Comparison of ENCODE assay signal across 6 cellular contexts in genomic region chr2:168502852-168503251, GRCh38. TPM values are rescaled to one million over a fixed set of nuclear protein-coding genes. Genes with fewer than 3 reads are reported as not detected.
A peak's percentile ranks its signal among the peaks of the same experiment; 100 is the strongest.
DNase-seq lines count a peak whose midpoint lies in the region; ATAC-seq, FAIRE-seq and TF ChIP-seq lines count a peak whose summit lies in the region.
"Not testable (repeated sequence)": the region's sequence is repeated elsewhere in the genome, so short reads cannot be mapped to it uniquely, and the experiment has no call there.

No MANE protein-coding gene starts in this region.

- TF ChIP-seq EP300 in GM12878 (IDR thresholded peaks at IDR 0.05; ENCODE audit: borderline replicate concordance in 1 of 2, control insufficient read depth in 1 of 2, low read depth in 2 of 2, low read length in 2 of 2), result not testable (repeated sequence)

- not testable (repeated sequence) for H3K4me3 Mint-ChIP-seq in activated CD4-positive, alpha-beta T cell treated with anti-CD3 and anti-CD28 coated beads, Interleukin-2, amount 10 ng/mL, durations not matched to agents 24 days and 14 days; endodermal cell

- FAIRE-seq in GM18507 (lab: Jason Lieb, UNC), result peak; percentile 36
- not testable (repeated sequence) for FAIRE-seq in GM12878 (lab: Jason Lieb, UNC)

- not testable (repeated sequence) for BruUV-seq in GM12878 (replicated peaks; lab: Mats Ljungman, UMichigan)

- H3K27ac ChIP-seq in GM12878 (ENCODE audit: control insufficient read depth, insufficient read depth); endodermal cell (ENCODE audit: low read depth, low read length): not testable (repeated sequence)

- SMC1A ChIA-PET in GM12878 (lab: Charles Lee; ENCODE audit: uncharacterized antibody, unreplicated experiment), result not testable (repeated sequence)

- in situ Hi-C loops in KBM-7 (cut with MboI; ENCODE audit: low pct_unique_long_range_greater_than_20kb, low sequenced_read_pairs); GM12878 (cut with MboI): not testable (repeated sequence)

- not testable (repeated sequence) for H4K20me1 ChIP-seq in GM12878 (ENCODE audit: control insufficient read depth, insufficient read depth)

- 82% methylated on average over 1 of the region's 2 CpGs for WGBS in GM12878 (ENCODE audit: insufficient coverage, insufficient replicate concordance, low lambda C conversion rate, missing lambda C conversion rate)
- WGBS in endodermal cell (ENCODE audit: insufficient coverage in 1 of 2, insufficient read length in 1 of 2), 2 experiments, result 98% methylated on average over 2 of the region's 2 CpGs; no CpG with 5 or more reads in 1 of the 2 experiments

- H3K36me3 Mint-ChIP-seq in activated CD4-positive, alpha-beta T cell treated with anti-CD3 and anti-CD28 coated beads, Interleukin-2, amount 10 ng/mL, durations not matched to agents 24 days and 14 days (ENCODE audit: low read depth), result peaks cover 26% of the 10 kb centered on the region
- H3K36me3 Mint-ChIP-seq in endodermal cell (ENCODE audit: low read depth), result peaks cover 15% of the 10 kb centered on the region

- peaks cover 36% of the 10 kb centered on the region for H3K9me3 Mint-ChIP-seq in activated CD4-positive, alpha-beta T cell treated with anti-CD3 and anti-CD28 coated beads, Interleukin-2, amount 10 ng/mL, durations not matched to agents 24 days and 14 days
- not testable (repeated sequence) for H3K9me3 Mint-ChIP-seq in endodermal cell

- H3K27ac Mint-ChIP-seq in activated CD4-positive, alpha-beta T cell treated with anti-CD3 and anti-CD28 coated beads, Interleukin-2, amount 10 ng/mL, durations not matched to agents 24 days and 14 days; endodermal cell: not testable (repeated sequence)

- intact Hi-C loops in activated CD4-positive, alpha-beta T cell treated with anti-CD3 and anti-CD28 coated beads, Interleukin-2, amount 10 ng/mL, durations not matched to agents 24 days and 14 days (cut with micrococcal nuclease); GM12878 (cut with micrococcal nuclease; ENCODE audit: unreplicated experiment): not testable (repeated sequence)

- not testable (repeated sequence) for TF ChIP-seq RAD21 in GM12878 (IDR thresholded peaks at IDR 0.05; ENCODE audit: insufficient read depth, low read depth, low read length)

- not testable (repeated sequence) for H3K4me3 ChIP-seq in NB4 (ENCODE audit: low read depth, low read length); GM12878
- H3K4me3 ChIP-seq in endodermal cell (ENCODE audit: low read length), result peak overlapping the region; percentile 49

- ATAC-seq in GM12878, result not testable (repeated sequence)

- POLR2A ChIA-PET in GM12878 (lab: Charles Lee), result not testable (repeated sequence)

- not testable (repeated sequence) for H3K9ac ChIP-seq in GM12878 (ENCODE audit: control insufficient read depth, insufficient read depth, low read length); endodermal cell (ENCODE audit: extremely low read depth, low read length, poor library complexity, severe bottlenecking)

- not testable (repeated sequence) for H3K27me3 Mint-ChIP-seq in activated CD4-positive, alpha-beta T cell treated with anti-CD3 and anti-CD28 coated beads, Interleukin-2, amount 10 ng/mL, durations not matched to agents 24 days and 14 days; endodermal cell (ENCODE audit: insufficient read depth)

- not testable (repeated sequence) for H3K4me1 ChIP-seq in GM12878 (ENCODE audit: control insufficient read depth, insufficient read depth, low read length)
- H3K4me1 ChIP-seq in endodermal cell (ENCODE audit: control insufficient read depth, insufficient read depth, low read length), result peaks cover 18% of the 10 kb centered on the region

- not testable (repeated sequence) for H3K4me1 Mint-ChIP-seq in activated CD4-positive, alpha-beta T cell treated with anti-CD3 and anti-CD28 coated beads, Interleukin-2, amount 10 ng/mL, durations not matched to agents 24 days and 14 days
- H3K4me1 Mint-ChIP-seq in endodermal cell, result peaks cover 22% of the 10 kb centered on the region

- H3K27me3 ChIP-seq in GM12878 (replicated peaks in 1 of 2; ENCODE audit: control insufficient read depth in 2 of 2, insufficient read depth in 2 of 2, low read length in 1 of 2); endodermal cell (ENCODE audit: control insufficient read depth, insufficient read depth, low read length, poor library complexity, severe bottlenecking): not testable (repeated sequence)

- not testable (repeated sequence) for H3K36me3 ChIP-seq in GM12878 (ENCODE audit: control insufficient read depth in 2 of 2, insufficient read depth in 2 of 2, low read length in 1 of 2); endodermal cell (ENCODE audit: control insufficient read depth, insufficient read depth, low read length)

- not testable (repeated sequence) for DNase-seq in GM18507 (ENCODE audit: extremely low spot score, insufficient read length, low read depth); GM12878 (ENCODE audit: low read depth, low spot score); endodermal cell
- DNase-seq in KBM-7 (peak; percentile 28), NB4 (ENCODE audit: low read depth) (peak; percentile 21)
- DNase-seq in activated CD4-positive, alpha-beta T cell treated with anti-CD3 and anti-CD28 coated beads, Interleukin-2, amount 10 ng/mL, durations not matched to agents 24 days and 14 days, result peak; percentile 28

- peaks cover 43% of the 10 kb centered on the region for H3K9me3 ChIP-seq in GM12878 (replicated peaks; ENCODE audit: control insufficient read depth, insufficient read depth, low read length)
- H3K9me3 ChIP-seq in endodermal cell (ENCODE audit: control insufficient read depth, low read length), result peaks cover 28% of the 10 kb centered on the region

- not testable (repeated sequence) for H2AFZ ChIP-seq in GM12878 (ENCODE audit: control insufficient read depth, low read depth, low read length)

- RAD21 ChIA-PET in GM12878 (lab: Charles Lee; ENCODE audit: unreplicated experiment), result not testable (repeated sequence)

- H3K79me2 ChIP-seq in GM12878 (ENCODE audit: control insufficient read depth, insufficient read depth, low read length), result peaks cover 62% of the 10 kb centered on the region

- not testable (repeated sequence) for H3K4me2 ChIP-seq in GM12878 (ENCODE audit: control insufficient read depth, insufficient read depth)

- not testable (repeated sequence) for TF ChIP-seq CTCF in NB4 (IDR thresholded peaks at IDR 0.05; ENCODE audit: low read depth, low read length); GM12878 (IDR thresholded peaks at IDR 0.05 in 2 of 3, conservative IDR thresholded peaks at IDR 0.05 in 1 of 3; ENCODE audit: control insufficient read depth in 2 of 3, extremely low read depth in 1 of 3, insufficient read depth in 1 of 3, low read depth in 3 of 3, low read length in 3 of 3); endodermal cell (conservative IDR thresholded peaks at IDR 0.05)

- CTCF ChIA-PET in GM12878 (lab: Yijun Ruan, JAX), result not testable (repeated sequence)

- TF ChIP-seq POLR2A in NB4 (IDR thresholded peaks at IDR 0.05; ENCODE audit: extremely low read depth, insufficient read length); GM12878 (IDR thresholded peaks at IDR 0.05; ENCODE audit: low read depth, low read length): not testable (repeated sequence)

TF ChIP-seq in GM12878, 131 proteins besides CTCF, POLR2A, EP300 and RAD21:
- TF ChIP-seq ZBTB33 (IDR thresholded peaks at IDR 0.05), result peak; percentile 17; the same call in 1 of the 2 replicates

RNA-seq across cellular contexts. Expression of gene CERS6, which starts 46.8 kb away (rescaled TPM):
- 25.3 and 26.3 TPM in 2 replicates for total RNA-seq in activated CD4-positive, alpha-beta T cell treated with anti-CD3 and anti-CD28 coated beads, Interleukin-2, amount 10 ng/mL, durations not matched to agents 24 days and 14 days
- total RNA-seq in GM12878 (2013; cell fraction: nucleolus; rRNA removed), result 29.6 and 30.4 TPM in 2 replicates
- total RNA-seq in GM12878 (2014; rRNA removed) (20.4 and 22.2 TPM in 2 replicates), GM12878 (2014; rRNA removed; fragmentation: Illumina TruSeq; extraction: Trizol) (17.6 TPM in 2 replicates), GM12878 (2021) (15.3 and 17.0 TPM in 2 replicates), endodermal cell (10 to 100 TPM; 41.3 to 52.0 TPM)
- polyA plus RNA-seq in GM12878 (2011; ENCODE audit: low read depth), result 6.0 TPM
- polyA plus RNA-seq in GM12878 (2011; rRNA removed) (12.0 and 17.6 TPM in 2 replicates), GM12878 (2014; fragmentation: Illumina TruSeq; extraction: Trizol) (19.6 and 24.1 TPM in 2 replicates), GM12878 (2014; fragmentation: Nextera tagmentation; extraction: Ambion mirVana) (1 to 10 TPM; 1.3 to 2.5 TPM), GM12878 (2014; rRNA removed) (8.8 and 9.4 TPM in 2 replicates), GM12878 (2016; fragmentation: Nextera tagmentation; extraction: Ambion mirVana) (10 to 100 TPM in 1 of 2 experiments, 1 to 10 TPM in 1; 6.2 to 16.1 TPM)
- 6.1 and 8.2 TPM in 2 replicates for polyA plus RNA-seq in GM12878 (2011; cell fraction: cytosol; rRNA removed)
- 8.5 and 10.0 TPM in 2 replicates for polyA plus RNA-seq in GM12878 (2011; cell fraction: nucleus; rRNA removed)
- 12.5 and 13.9 TPM in 2 replicates for polyA plus RNA-seq in GM12878 (2012)
- polyA minus RNA-seq in GM12878 (2011; rRNA and poly(A)+ RNA removed), result 18.6 and 19.1 TPM in 2 replicates
- 6.7 and 8.8 TPM in 2 replicates for polyA minus RNA-seq in GM12878 (2011; cell fraction: cytosol; rRNA and poly(A)+ RNA removed)
- 10.8 and 16.3 TPM in 2 replicates for polyA minus RNA-seq in GM12878 (2011; cell fraction: nucleus; rRNA and poly(A)+ RNA removed)
- 31.7 TPM for polyA plus RNA-seq in endodermal cell (2013, experiment 1 of 2)
- 31.6 TPM for polyA plus RNA-seq in endodermal cell (2013, experiment 2 of 2)
